In genomic region chr14:39563361-39563760, GRCh38 we compare ENCODE assay signal across 20 cellular contexts.
DNase-seq lines count a peak whose midpoint lies in the region; ATAC-seq and TF ChIP-seq lines count a peak whose summit lies in the region.
"Had no signal": no experiment of that assay in that cellular context is flagged by ENCODE, and none has a peak within 500 bp of the region (broad histone marks: within the 10 kb centered on the region; RNA-seq: fewer than 3 reads in every experiment).

No MANE protein-coding gene starts in this region.

- no peak overlapping the region for H3K27ac Mint-ChIP-seq in activated naive CD8-positive, alpha-beta T cell treated with anti-CD3 and anti-CD28 coated beads, Interleukin-2, amount 50 U/mL, for 24 hours
- no peak overlapping the region for H3K27ac Mint-ChIP-seq in activated naive CD8-positive, alpha-beta T cell treated with anti-CD3 and anti-CD28 coated beads for 36 hours
- H3K27ac Mint-ChIP-seq: B cell; CD4-positive, CD25-positive, alpha-beta regulatory T cell; CD8-positive, alpha-beta T cell; HFFc6 had no signal

- peaks cover 3% of the 10 kb centered on the region for H3K36me3 Mint-ChIP-seq in activated naive CD8-positive, alpha-beta T cell treated with anti-CD3 and anti-CD28 coated beads, Interleukin-2, amount 50 U/mL, for 24 hours (ENCODE audit: low read depth)
- peaks cover 1% of the 10 kb centered on the region for H3K36me3 Mint-ChIP-seq in activated naive CD8-positive, alpha-beta T cell treated with anti-CD3 and anti-CD28 coated beads for 36 hours
- H3K36me3 Mint-ChIP-seq: CD4-positive, CD25-positive, alpha-beta regulatory T cell had no signal

- TF ChIP-seq CTCF in PC-3 (conservative IDR thresholded peaks at IDR 0.05; ENCODE audit: low read depth, low read length) (no peak), gastroesophageal sphincter (IDR thresholded peaks at IDR 0.05) (no peak)

- no peak for TF ChIP-seq EP300 in gastroesophageal sphincter (IDR thresholded peaks at IDR 0.05)

- H3K4me3 Mint-ChIP-seq in activated naive CD8-positive, alpha-beta T cell treated with anti-CD3 and anti-CD28 coated beads, Interleukin-2, amount 50 U/mL, for 24 hours = no peak overlapping the region
- H3K4me3 Mint-ChIP-seq in activated naive CD8-positive, alpha-beta T cell treated with anti-CD3 and anti-CD28 coated beads for 36 hours = no peak overlapping the region
- H3K4me3 Mint-ChIP-seq: B cell; CD4-positive, CD25-positive, alpha-beta regulatory T cell; CD8-positive, alpha-beta T cell; HFFc6 had no signal

- POLR2A ChIA-PET in PC-3 (lab: Charles Lee; ENCODE audit: unreplicated experiment) = no interaction called here

- H3K9me2 ChIP-seq in PC-3 (replicated peaks; ENCODE audit: low read length) = no peaks in the 10 kb centered on the region

- no peaks in the 10 kb centered on the region for H3F3A ChIP-seq in PC-3 (ENCODE audit: low read length, unreplicated experiment)

- no peak overlapping the region for H3K4me3 ChIP-seq in PC-3 (ENCODE audit: low read length)
- no peak overlapping the region for H3K4me3 ChIP-seq in gastroesophageal sphincter
- H3K4me3 ChIP-seq: BLaER1, HAP-1 had no signal

- no peaks in the 10 kb centered on the region for H4K20me1 ChIP-seq in PC-3 (ENCODE audit: low read length)
- H4K20me1 ChIP-seq: BLaER1 had no signal

- peak; percentile 54 for ATAC-seq in activated naive CD8-positive, alpha-beta T cell treated with anti-CD3 and anti-CD28 coated beads, Interleukin-2, amount 50 U/mL, for 24 hours
- peak; percentile 70 for ATAC-seq in PC-3
- no peak for ATAC-seq in HG03432 (IDR thresholded peaks at IDR 0.05; ENCODE audit: unreplicated experiment)
- ATAC-seq in HG02870 (IDR thresholded peaks at IDR 0.05; ENCODE audit: unreplicated experiment) = no peak
- ATAC-seq in gastroesophageal sphincter = no peak
- ATAC-seq: CD8-positive, alpha-beta T cell had no signal

- DNase-seq in activated naive CD8-positive, alpha-beta T cell treated with anti-CD3 and anti-CD28 coated beads, Interleukin-2, amount 50 U/mL, for 24 hours = no peak
- no peak for DNase-seq in activated naive CD8-positive, alpha-beta T cell treated with anti-CD3 and anti-CD28 coated beads for 36 hours
- DNase-seq in PC-3 (no peak), foreskin melanocyte (peak; percentile 3), renal cortical epithelial cell (ENCODE audit: low read depth) (peak; percentile 18)
- DNase-seq: CD4-positive, CD25-positive, alpha-beta regulatory T cell; CD8-positive, alpha-beta T cell; DMS 273 treated with DMSO at 0.1 percent for 48 hours; DMS79 treated with DMSO at 0.1 percent for 48 hours; GF-D8; GOT3; HFFc6 had no signal

- intact Hi-C loops in PC-3 (cut with micrococcal nuclease) = no loop called here

- H3K79me2 ChIP-seq in PC-3 (ENCODE audit: low read length) = no peaks in the 10 kb centered on the region

- CTCF ChIA-PET in PC-3 (lab: Charles Lee) = no interaction called here

- no peak for TF ChIP-seq POLR2A in gastroesophageal sphincter (IDR thresholded peaks at IDR 0.05)

- H3K4me1 ChIP-seq in PC-3 (ENCODE audit: insufficient read depth, low read length) (no peaks in the 10 kb centered on the region), gastroesophageal sphincter (no peaks in the 10 kb centered on the region)
- H3K4me1 ChIP-seq: BLaER1, HAP-1 had no signal

- no peak overlapping the region for H3K27ac ChIP-seq in PC-3 (ENCODE audit: low read length)
- H3K27ac ChIP-seq in gastroesophageal sphincter = no peak overlapping the region
- H3K27ac ChIP-seq: 22Rv1, BLaER1, C4-2B had no signal

- no TSS peak for BruUV-seq in PC-3 (replicated peaks; lab: Mats Ljungman, UMichigan)

- H3K4me2 ChIP-seq in PC-3 (ENCODE audit: low read length) = no peak overlapping the region
- H3K4me2 ChIP-seq: BLaER1 had no signal

- no peak overlapping the region for H2AFZ ChIP-seq in PC-3 (ENCODE audit: low read length)

- H3K27me3 Mint-ChIP-seq in activated naive CD8-positive, alpha-beta T cell treated with anti-CD3 and anti-CD28 coated beads, Interleukin-2, amount 50 U/mL, for 24 hours = no peaks in the 10 kb centered on the region
- no peaks in the 10 kb centered on the region for H3K27me3 Mint-ChIP-seq in activated naive CD8-positive, alpha-beta T cell treated with anti-CD3 and anti-CD28 coated beads for 36 hours
- H3K27me3 Mint-ChIP-seq: B cell; CD4-positive, CD25-positive, alpha-beta regulatory T cell had no signal

- H3K36me3 ChIP-seq in PC-3 (ENCODE audit: low read depth, low read length) = no peaks in the 10 kb centered on the region
- H3K36me3 ChIP-seq in gastroesophageal sphincter = no peaks in the 10 kb centered on the region
- H3K36me3 ChIP-seq: BLaER1, HAP-1 had no signal

- H3K9ac ChIP-seq in PC-3 (ENCODE audit: low read length) = no peak overlapping the region
- H3K9ac ChIP-seq: BLaER1 had no signal

- WGBS in gastroesophageal sphincter (ENCODE audit: low coverage in 1 of 2), 2 donors = 17 to 62% methylated on average over 1 of the region's 1 CpG

- no peaks in the 10 kb centered on the region for H3K4me1 Mint-ChIP-seq in activated naive CD8-positive, alpha-beta T cell treated with anti-CD3 and anti-CD28 coated beads, Interleukin-2, amount 50 U/mL, for 24 hours
- H3K4me1 Mint-ChIP-seq in activated naive CD8-positive, alpha-beta T cell treated with anti-CD3 and anti-CD28 coated beads for 36 hours = no peaks in the 10 kb centered on the region
- H3K4me1 Mint-ChIP-seq: B cell; CD4-positive, CD25-positive, alpha-beta regulatory T cell had no signal

- H3K9me3 ChIP-seq in PC-3 (ENCODE audit: low read length) (0 out of 2 replicates have a peak, but pooled peaks cover 12% of the 10 kb centered on the region), gastroesophageal sphincter (peaks cover 0 to 17% (median 0%) of the 10 kb centered on the region in 3 donors)
- H3K9me3 ChIP-seq: BLaER1, HAP-1 had no signal

- H3K9me3 Mint-ChIP-seq in activated naive CD8-positive, alpha-beta T cell treated with anti-CD3 and anti-CD28 coated beads, Interleukin-2, amount 50 U/mL, for 24 hours = peaks cover 24% of the 10 kb centered on the region
- H3K9me3 Mint-ChIP-seq in activated naive CD8-positive, alpha-beta T cell treated with anti-CD3 and anti-CD28 coated beads for 36 hours = peaks cover 16% of the 10 kb centered on the region

- H3K27me3 ChIP-seq in PC-3 (ENCODE audit: low read length) = no peaks in the 10 kb centered on the region
- no peaks in the 10 kb centered on the region for H3K27me3 ChIP-seq in gastroesophageal sphincter
- H3K27me3 ChIP-seq: BLaER1 had no signal

Comparison
In these comparisons a context has a peak if more than half of its experiments do, and no peak if none do; other contexts are left out.
1. ATAC-seq: peak in activated naive CD8-positive, alpha-beta T cell treated with anti-CD3 and anti-CD28 coated beads, Interleukin-2, amount 50 U/mL, for 24 hours (single experiment) and PC-3 (single experiment); none in HG03432 (single experiment), HG02870 (single experiment) and gastroesophageal sphincter (single experiment).
2. DNase-seq: peak in foreskin melanocyte (single experiment) and renal cortical epithelial cell (single experiment); none in activated naive CD8-positive, alpha-beta T cell treated with anti-CD3 and anti-CD28 coated beads, Interleukin-2, amount 50 U/mL, for 24 hours (single experiment), activated naive CD8-positive, alpha-beta T cell treated with anti-CD3 and anti-CD28 coated beads for 36 hours (single experiment) and PC-3 (single experiment).